ENCODE assay signal across 8 cellular contexts in genomic region chr7:143620053-143620452, GRCh38. TPM values are rescaled to one million over a fixed set of nuclear protein-coding genes. Genes with fewer than 3 reads are reported as not detected.
DNase-seq lines count a peak whose midpoint lies in the region; ATAC-seq and TF ChIP-seq lines count a peak whose summit lies in the region.
"Not testable (repeated sequence)": the region's sequence is repeated elsewhere in the genome, so short reads cannot be mapped to it uniquely, and the experiment has no call there.
"Had no signal": no experiment of that assay in that cellular context is flagged by ENCODE, and none has a peak within 500 bp of the region (broad histone marks: within the 10 kb centered on the region; RNA-seq: fewer than 3 reads in every experiment).

No MANE protein-coding gene starts in this region.

- ATAC-seq in GM18519 (IDR thresholded peaks at IDR 0.05; ENCODE audit: low FRiP score, unreplicated experiment) (peak; percentile 13), GM21381 (IDR thresholded peaks at IDR 0.05; ENCODE audit: unreplicated experiment) (peak; percentile 18), HG02840 (IDR thresholded peaks at IDR 0.05; ENCODE audit: low FRiP score, unreplicated experiment) (peak; percentile 25), HG03378 (IDR thresholded peaks at IDR 0.05; ENCODE audit: unreplicated experiment) (peak; percentile 14), esophagus mucosa (peak; percentile 67)
- ATAC-seq in activated CD8-positive, alpha-beta T cell treated with anti-CD3 and anti-CD28 coated beads for 36 hours = peak; percentile 27
- peak; percentile 36 to 37 for ATAC-seq in naive thymus-derived CD8-positive, alpha-beta T cell

- H3K27me3 Mint-ChIP-seq in activated CD8-positive, alpha-beta T cell treated with anti-CD3 and anti-CD28 coated beads for 36 hours; naive thymus-derived CD8-positive, alpha-beta T cell: not testable (repeated sequence)

- H3K36me3 Mint-ChIP-seq in activated CD8-positive, alpha-beta T cell treated with anti-CD3 and anti-CD28 coated beads for 36 hours (ENCODE audit: low read depth); naive thymus-derived CD8-positive, alpha-beta T cell: not testable (repeated sequence)

- POLR2A ChIA-PET in activated CD8-positive, alpha-beta T cell treated with anti-CD3 and anti-CD28 coated beads for 36 hours (lab: Charles Lee); naive thymus-derived CD8-positive, alpha-beta T cell (lab: Charles Lee): not testable (repeated sequence)

- intact Hi-C loops in activated CD8-positive, alpha-beta T cell treated with anti-CD3 and anti-CD28 coated beads for 36 hours (cut with micrococcal nuclease) = not testable (repeated sequence)

- not testable (repeated sequence) for TF ChIP-seq CTCF in activated CD8-positive, alpha-beta T cell treated with anti-CD3 and anti-CD28 coated beads for 36 hours (IDR thresholded peaks at IDR 0.05)

- CTCF ChIA-PET in activated CD8-positive, alpha-beta T cell treated with anti-CD3 and anti-CD28 coated beads for 36 hours (lab: Charles Lee) = not testable (repeated sequence)

- not testable (repeated sequence) for H3K4me3 Mint-ChIP-seq in activated CD8-positive, alpha-beta T cell treated with anti-CD3 and anti-CD28 coated beads for 36 hours; naive thymus-derived CD8-positive, alpha-beta T cell

- H3K9me3 Mint-ChIP-seq in activated CD8-positive, alpha-beta T cell treated with anti-CD3 and anti-CD28 coated beads for 36 hours; naive thymus-derived CD8-positive, alpha-beta T cell: not testable (repeated sequence)

- DNase-seq in activated CD8-positive, alpha-beta T cell treated with anti-CD3 and anti-CD28 coated beads for 36 hours = not testable (repeated sequence)
- DNase-seq in naive thymus-derived CD8-positive, alpha-beta T cell = peak in 3 of 10 donors; percentile 56 to 69 (median 64)

- H3K4me1 Mint-ChIP-seq in activated CD8-positive, alpha-beta T cell treated with anti-CD3 and anti-CD28 coated beads for 36 hours (ENCODE audit: low read depth); naive thymus-derived CD8-positive, alpha-beta T cell: not testable (repeated sequence)

- H3K27ac Mint-ChIP-seq in activated CD8-positive, alpha-beta T cell treated with anti-CD3 and anti-CD28 coated beads for 36 hours; naive thymus-derived CD8-positive, alpha-beta T cell: not testable (repeated sequence)

RNA-seq across cellular contexts. Expression of gene TCAF2, which starts 0.7 kb away (rescaled TPM):
- total RNA-seq in activated CD8-positive, alpha-beta T cell treated with anti-CD3 and anti-CD28 coated beads for 36 hours = 10 to 100 TPM; 36.4 to 37.2 TPM
- total RNA-seq in esophagus mucosa = 9.8 TPM
- total RNA-seq in naive thymus-derived CD8-positive, alpha-beta T cell = 10 to 100 TPM; 15.4 to 16.8 TPM
- 1 to 10 TPM; 5.3 to 9.2 (median 9.2) TPM for polyA plus RNA-seq in naive thymus-derived CD8-positive, alpha-beta T cell

RNA-seq across cellular contexts. Expression of gene CTAGE15, which starts 48.5 kb away (rescaled TPM):
- under 1 TPM; 0.36 to 0.83 TPM for total RNA-seq in activated CD8-positive, alpha-beta T cell treated with anti-CD3 and anti-CD28 coated beads for 36 hours
- 1.4 TPM for total RNA-seq in esophagus mucosa
- total RNA-seq in naive thymus-derived CD8-positive, alpha-beta T cell = not detected
- under 1 TPM in 2 of 3 donors, not detected in 1; 0.09 to 0.19 TPM for polyA plus RNA-seq in naive thymus-derived CD8-positive, alpha-beta T cell
- total RNA-seq: neural crest cell had no signal

Comparison
In these comparisons a context has a peak if more than half of its experiments do, and no peak if none do; other contexts are left out.
1. ATAC-seq: peak in every context shown above with its lines; median percentile 67 in esophagus mucosa; 36 in naive thymus-derived CD8-positive, alpha-beta T cell; 27 in activated CD8-positive, alpha-beta T cell treated with anti-CD3 and anti-CD28 coated beads for 36 hours; 25 in HG02840; 18 in GM21381; 14 in HG03378; 13 in GM18519.